8 cellular contexts compared by ENCODE assay signal in the genomic region with DNA sequence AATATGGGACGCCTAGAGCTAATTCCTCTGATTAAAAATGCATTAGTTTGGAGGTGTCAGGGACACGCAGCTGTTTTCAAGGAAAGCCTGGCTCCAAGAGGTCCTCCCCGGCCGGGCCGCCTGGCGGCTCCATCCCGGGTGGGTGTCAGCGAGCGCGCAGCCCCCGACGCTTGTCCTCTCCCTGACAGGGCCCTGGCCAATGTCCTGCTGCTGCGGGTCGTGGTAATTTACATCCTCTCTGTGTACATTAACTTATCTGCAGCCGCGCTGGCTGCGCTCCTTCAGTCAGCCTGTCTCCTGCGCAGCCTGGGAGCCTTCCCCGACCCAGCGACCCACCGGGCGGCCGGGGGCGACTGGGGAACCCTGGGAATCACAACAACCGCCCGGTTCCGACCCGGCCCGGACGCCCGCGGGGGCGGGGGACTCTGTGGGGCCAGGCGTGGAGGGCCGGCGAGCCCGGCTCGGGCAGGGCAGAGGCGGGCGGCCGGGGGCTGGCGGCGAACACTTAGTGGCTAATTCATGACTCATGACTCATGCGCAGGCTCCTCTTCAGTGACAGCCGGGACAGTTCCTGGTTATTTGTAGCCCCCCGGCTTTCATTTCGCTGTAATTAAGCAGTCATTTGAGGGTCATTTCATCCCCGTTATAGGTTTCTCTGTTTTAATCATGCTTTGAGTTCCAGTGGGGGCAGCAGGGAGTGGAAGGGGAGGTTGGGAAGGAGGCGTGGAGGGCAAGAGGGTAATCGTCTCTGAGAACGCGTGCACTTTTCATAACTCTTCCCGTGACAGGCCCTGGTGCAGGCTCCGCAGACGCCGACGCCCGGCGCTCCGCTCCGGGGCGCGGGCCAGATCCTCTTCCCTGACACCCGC.
A peak's percentile ranks its signal among the peaks of the same experiment; 100 is the strongest.
DNase-seq lines count a peak whose midpoint lies in the region; ATAC-seq and TF ChIP-seq lines count a peak whose summit lies in the region.

No MANE protein-coding gene starts in this region.

- no peak for TF ChIP-seq CTCF in vagina (IDR thresholded peaks at IDR 0.05)

- peaks cover 2% of the 10 kb centered on the region for H3K4me1 Mint-ChIP-seq in T-helper 2 cell treated with Interferon-gamma antibody and Interleukin-4, amounts not matched to agents 5 μg/mL and 100 μg/mL, for 36 hours (ENCODE audit: low read depth)

- H3K27me3 Mint-ChIP-seq in T-helper 2 cell treated with Interferon-gamma antibody and Interleukin-4, amounts not matched to agents 5 μg/mL and 100 μg/mL, for 36 hours (ENCODE audit: low read depth): peaks cover 46% of the 10 kb centered on the region

- H3K36me3 ChIP-seq in mucosa of stomach (ENCODE audit: control insufficient read depth, insufficient read depth, low read length) (no peaks in the 10 kb centered on the region), vagina (no peaks in the 10 kb centered on the region)

- no peaks in the 10 kb centered on the region for H3K36me3 Mint-ChIP-seq in T-helper 2 cell treated with Interferon-gamma antibody and Interleukin-4, amounts not matched to agents 5 μg/mL and 100 μg/mL, for 36 hours (ENCODE audit: low read depth)

- peak overlapping the region; percentile 8 for H3K4me3 Mint-ChIP-seq in T-helper 2 cell treated with Interferon-gamma antibody and Interleukin-4, amounts not matched to agents 5 μg/mL and 100 μg/mL, for 36 hours

- peak; percentile 25 for DNase-seq in activated T-cell treated with anti-CD3 and anti-CD28 coated beads, Interleukin-2, amount 50 U/mL, for 1 hour
- no peak for DNase-seq in activated T-cell treated with anti-CD3 and anti-CD28 coated beads for 4 hours
- DNase-seq in T-helper 2 cell treated with Interferon-gamma antibody and Interleukin-4, amounts not matched to agents 5 μg/mL and 100 μg/mL, for 36 hours (ENCODE audit: low spot score): no peak
- DNase-seq in vagina (ENCODE audit: extremely low spot score in 2 of 2): no peak
- DNase-seq in stimulated activated CD4-positive, alpha-beta T cell treated with anti-CD3 and anti-CD28 coated beads, Interleukin-4, amount 100 ng/mL, for 1 hour: no peak

- H3K4me1 ChIP-seq in mucosa of stomach (ENCODE audit: control insufficient read depth, insufficient read depth, low read length): peaks cover 5% of the 10 kb centered on the region
- H3K4me1 ChIP-seq in vagina: peaks cover 18% of the 10 kb centered on the region

- H3K27ac ChIP-seq in vagina: peak overlapping the region; percentile 78

- H3K27me3 ChIP-seq in mucosa of stomach (ENCODE audit: control insufficient read depth, insufficient read depth, low read length): no peaks in the 10 kb centered on the region
- no peaks in the 10 kb centered on the region for H3K27me3 ChIP-seq in vagina

- intact Hi-C loops in vagina (cut with DNase I): loop anchor here (2.0 to 5.0 kb wide), 2 partner anchors 213 to 392 kb away; a partner anchor contains a TSS

- peak overlapping the region; percentile 73 for H3K9ac ChIP-seq in mucosa of stomach (ENCODE audit: low read length)

- H3K9me3 Mint-ChIP-seq in T-helper 2 cell treated with Interferon-gamma antibody and Interleukin-4, amounts not matched to agents 5 μg/mL and 100 μg/mL, for 36 hours: no peaks in the 10 kb centered on the region

- H3K4me3 ChIP-seq in mucosa of stomach (ENCODE audit: low read length) (peak overlapping the region; percentile 56), vagina (peak overlapping the region; percentile 49 to 54)

- ATAC-seq in esophagus mucosa (peak; percentile 53), HG03354 (IDR thresholded peaks at IDR 0.05; ENCODE audit: poor library complexity, severe bottlenecking, unreplicated experiment) (no peak)

- TF ChIP-seq POLR2A in vagina (IDR thresholded peaks at IDR 0.05): no peak

- H3K27ac Mint-ChIP-seq in T-helper 2 cell treated with Interferon-gamma antibody and Interleukin-4, amounts not matched to agents 5 μg/mL and 100 μg/mL, for 36 hours: no peak overlapping the region

- H3K9me3 ChIP-seq in mucosa of stomach (ENCODE audit: control insufficient read depth, low read length) (no peaks in the 10 kb centered on the region), vagina (no peaks in the 10 kb centered on the region)
